In the genomic region with DNA sequence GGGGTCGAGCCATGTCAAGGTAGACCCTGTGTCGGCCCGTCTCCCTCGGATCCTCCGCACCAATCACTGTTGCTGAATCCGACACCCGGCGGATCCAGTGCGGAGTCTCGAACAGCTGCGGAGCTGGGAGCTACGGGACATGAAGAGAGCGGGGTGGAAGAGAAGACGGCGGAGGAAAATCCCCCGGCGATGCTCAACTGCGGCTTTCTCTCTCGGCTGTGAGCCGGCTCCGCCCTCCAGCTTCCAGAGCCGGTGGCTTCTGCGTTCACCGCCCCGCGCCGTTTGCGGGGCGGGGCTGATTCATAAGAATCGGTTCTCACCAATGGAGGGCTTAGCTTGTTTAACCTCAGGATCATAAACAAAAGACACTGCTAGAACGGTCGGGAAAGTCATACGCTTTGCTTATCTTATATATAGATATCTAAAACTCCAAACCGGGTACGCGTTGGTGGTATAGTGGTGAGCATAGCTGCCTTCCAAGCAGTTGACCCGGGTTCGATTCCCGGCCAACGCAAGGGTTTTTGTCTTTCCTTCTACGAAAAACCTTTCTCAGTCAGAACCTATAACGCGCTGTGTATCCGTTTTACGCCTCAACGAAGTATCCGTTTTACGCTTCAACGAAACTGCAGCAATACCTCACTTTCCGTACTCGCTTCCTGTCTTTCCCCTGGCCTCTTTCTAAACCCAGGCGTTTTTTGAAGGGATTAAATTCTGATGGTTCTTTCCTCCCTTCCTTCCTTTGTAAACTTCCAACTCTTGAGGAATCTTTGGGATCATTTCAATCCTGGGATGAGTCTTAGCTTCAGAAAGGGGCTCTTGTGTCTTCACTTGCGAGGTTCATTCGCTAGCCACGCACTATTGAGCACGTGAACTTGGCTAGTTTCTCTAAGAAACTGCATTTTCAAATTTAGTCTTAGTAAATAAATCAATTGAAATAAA, we compare ENCODE assay signal across 8 cellular contexts. TPM values are rescaled to one million over a fixed set of nuclear protein-coding genes. Genes with fewer than 3 reads are reported as not detected.
A peak's percentile ranks its signal among the peaks of the same experiment; 100 is the strongest.
DNase-seq lines count a peak whose midpoint lies in the region; ATAC-seq, FAIRE-seq and TF ChIP-seq lines count a peak whose summit lies in the region.
"Not testable (repeated sequence)": the region's sequence is repeated elsewhere in the genome, so short reads cannot be mapped to it uniquely, and the experiment has no call there.

No MANE protein-coding gene starts in this region.

- H3K27ac ChIP-seq in angular gyrus (ENCODE audit: low read depth, low read length) (peak overlapping the region; percentile 84), upper lobe of left lung (peak overlapping the region; percentile 77 to 93 (median 87))

- ATAC-seq in HG02943 (IDR thresholded peaks at IDR 0.05; ENCODE audit: low read depth, unreplicated experiment) (peak; percentile 85), left ventricle myocardium superior (peak; percentile 84), upper lobe of left lung (ENCODE audit: low FRiP score in 2 of 2) (peak; percentile 85 to 89)

- intact Hi-C loops in left ventricle myocardium superior (cut with micrococcal nuclease) = not testable (repeated sequence)

- DNase-seq in GM12892 (ENCODE audit: insufficient read length) = peak; percentile 51
- DNase-seq in NCI-H187 treated with DMSO at 0.1 percent for 48 hours (lab: John Stamatoyannopoulos, UW) = peak; percentile 85
- peak; percentile 88 for DNase-seq in T-helper 2 cell treated with Interferon-gamma antibody and Interleukin-4, amounts not matched to agents 5 μg/mL and 100 μg/mL, for 36 hours (ENCODE audit: low spot score)
- DNase-seq in left ventricle myocardium superior = peak; percentile 87
- DNase-seq in progenitor cell of endocrine pancreas (ENCODE audit: low spot score, unreplicated experiment) = peak; percentile 63
- peak; percentile 81 to 93 for DNase-seq in upper lobe of left lung

- peaks cover 19% of the 10 kb centered on the region for H3K4me1 Mint-ChIP-seq in T-helper 2 cell treated with Interferon-gamma antibody and Interleukin-4, amounts not matched to agents 5 μg/mL and 100 μg/mL, for 36 hours (ENCODE audit: low read depth)
- H3K4me1 Mint-ChIP-seq in progenitor cell of endocrine pancreas (ENCODE audit: low read depth) = peaks cover 12% of the 10 kb centered on the region

- TF ChIP-seq CTCF in progenitor cell of endocrine pancreas (IDR thresholded peaks at IDR 0.05; ENCODE audit: unreplicated experiment); upper lobe of left lung (IDR thresholded peaks at IDR 0.05): not testable (repeated sequence)

- H3K9me3 ChIP-seq in upper lobe of left lung = not testable (repeated sequence)

- peak overlapping the region; percentile 49 to 77 (median 62) for H3K4me3 ChIP-seq in upper lobe of left lung

- not testable (repeated sequence) for H3K36me3 Mint-ChIP-seq in T-helper 2 cell treated with Interferon-gamma antibody and Interleukin-4, amounts not matched to agents 5 μg/mL and 100 μg/mL, for 36 hours (ENCODE audit: low read depth); progenitor cell of endocrine pancreas (ENCODE audit: insufficient read depth)

- peaks cover 0 to 11% (median 3%) of the 10 kb centered on the region in 4 donors for H3K4me1 ChIP-seq in upper lobe of left lung

- not testable (repeated sequence) for H3K27me3 ChIP-seq in upper lobe of left lung

- FAIRE-seq in GM12892 (lab: Jason Lieb, UNC) = peak; percentile 93

- 4% methylated on average over 41 to 48 of the region's 56 CpGs for WGBS in upper lobe of left lung, 2 donors

- TF ChIP-seq POLR2A in GM12892 (IDR thresholded peaks at IDR 0.05; ENCODE audit: low read depth, low read length) = not testable (repeated sequence)
- TF ChIP-seq POLR2A in upper lobe of left lung (IDR thresholded peaks at IDR 0.05) = peak in 2 of 4 donors; percentile 27 to 50

- H3K4me3 Mint-ChIP-seq in T-helper 2 cell treated with Interferon-gamma antibody and Interleukin-4, amounts not matched to agents 5 μg/mL and 100 μg/mL, for 36 hours = peak overlapping the region; percentile 93
- peak overlapping the region; percentile 92 for H3K4me3 Mint-ChIP-seq in progenitor cell of endocrine pancreas (ENCODE audit: low read depth)

- H3K27me3 Mint-ChIP-seq in T-helper 2 cell treated with Interferon-gamma antibody and Interleukin-4, amounts not matched to agents 5 μg/mL and 100 μg/mL, for 36 hours (ENCODE audit: low read depth) = peaks cover 23% of the 10 kb centered on the region
- H3K27me3 Mint-ChIP-seq in progenitor cell of endocrine pancreas = peaks cover 51% of the 10 kb centered on the region

- H3K36me3 ChIP-seq in upper lobe of left lung = not testable (repeated sequence)

- TF ChIP-seq EP300 in upper lobe of left lung (IDR thresholded peaks at IDR 0.05) = not testable (repeated sequence)

- peak overlapping the region; percentile 93 for H3K27ac Mint-ChIP-seq in T-helper 2 cell treated with Interferon-gamma antibody and Interleukin-4, amounts not matched to agents 5 μg/mL and 100 μg/mL, for 36 hours
- peak overlapping the region; percentile 99 for H3K27ac Mint-ChIP-seq in progenitor cell of endocrine pancreas

- not testable (repeated sequence) for H3K9me3 Mint-ChIP-seq in T-helper 2 cell treated with Interferon-gamma antibody and Interleukin-4, amounts not matched to agents 5 μg/mL and 100 μg/mL, for 36 hours; progenitor cell of endocrine pancreas (ENCODE audit: low read depth)

RNA-seq across cellular contexts. Expression of gene HSPA6, which starts 6.6 kb away (rescaled TPM):
- polyA plus RNA-seq in GM12892 (2012; ENCODE audit: missing spikeins) = 0.66 TPM
- total RNA-seq in left ventricle myocardium superior (1.1 TPM), progenitor cell of endocrine pancreas (0.16 TPM in 1 of 2 replicates, not detected in the other), upper lobe of left lung (10 to 100 TPM; 10.8 to 37.7 (median 15.9) TPM)

RNA-seq across cellular contexts. Expression of gene FCGR3A, which starts 18.7 kb away (rescaled TPM):
- not detected for polyA plus RNA-seq in GM12892 (2012; ENCODE audit: missing spikeins)
- 19.9 TPM for total RNA-seq in left ventricle myocardium superior
- total RNA-seq in progenitor cell of endocrine pancreas = not detected in 2 replicates
- total RNA-seq in upper lobe of left lung = 100 to 1,000 TPM in 2 of 6 donors, 10 to 100 TPM in 4; 20.8 to 237 (median 82.8) TPM

RNA-seq across cellular contexts. Expression of gene FCGR2A, which starts 25.7 kb away (rescaled TPM):
- polyA plus RNA-seq in GM12892 (2012; ENCODE audit: missing spikeins) = 1.9 TPM
- total RNA-seq in left ventricle myocardium superior = 19.9 TPM
- total RNA-seq in progenitor cell of endocrine pancreas = 0.40 TPM in 1 of 2 replicates, not detected in the other
- total RNA-seq in upper lobe of left lung = 100 to 1,000 TPM in 4 of 6 donors, 10 to 100 TPM in 2; 94.6 to 273 (median 160) TPM

Comparison
In these comparisons a context has a peak if more than half of its experiments do, and no peak if none do; other contexts are left out.
1. Peak in every context shown above with its lines: DNase-seq, ATAC-seq, H3K4me3 ChIP-seq and H3K27ac ChIP-seq.
2. RNA of gene FCGR3A, which starts 18.7 kb away (total RNA-seq): 20.8 to 237 TPM in upper lobe of left lung and 19.9 TPM in left ventricle myocardium superior (single experiment); not detected in progenitor cell of endocrine pancreas; every median in the first group is over 10 times any median in the second.
3. RNA of gene FCGR2A, which starts 25.7 kb away (total RNA-seq): 94.6 to 273 TPM in upper lobe of left lung and 19.9 TPM in left ventricle myocardium superior (single experiment); 0.40 TPM in progenitor cell of endocrine pancreas; every median in the first group is over 10 times any median in the second.